Comparison of ENCODE assay signal across 11 cellular contexts in genomic region chr6:158629376-158630221, GRCh38. TPM values are rescaled to one million over a fixed set of nuclear protein-coding genes. Genes with fewer than 3 reads are reported as not detected.
DNase-seq lines count a peak whose midpoint lies in the region; ATAC-seq and TF ChIP-seq lines count a peak whose summit lies in the region.
"Had no signal": no experiment of that assay in that cellular context is flagged by ENCODE, and none has a peak within 500 bp of the region (broad histone marks: within the 10 kb centered on the region; RNA-seq: fewer than 3 reads in every experiment).

No MANE protein-coding gene starts in this region.

- peaks cover 0 to 57% (median 0%) of the 10 kb centered on the region in 3 donors for H3K36me3 ChIP-seq in Peyer's patch
- H3K36me3 ChIP-seq in body of pancreas (replicated peaks in 1 of 2; ENCODE audit: insufficient read depth in 1 of 2, low read depth in 2 of 2), result peaks cover 0 to 12% of the 10 kb centered on the region in 2 donors

- TF ChIP-seq CTCF in GM12864 (IDR thresholded peaks at IDR 0.05; ENCODE audit: low read depth, low read length, missing control alignments), result peak; percentile 21
- TF ChIP-seq CTCF in Peyer's patch (IDR thresholded peaks at IDR 0.05), result peak in 5 of 6 experiments; percentile 17 to 53 (median 43)
- TF ChIP-seq CTCF in body of pancreas (IDR thresholded peaks at IDR 0.05), result peak in 4 of 7 experiments; percentile 29 to 40 (median 34)

- DNase-seq in GM12864 (ENCODE audit: low read depth) (no peak), Peyer's patch (peak in 2 of 3 donors; percentile 64 to 72), body of pancreas (peak; percentile 58 to 65 (median 64)), myocyte (ENCODE audit: low read depth) (peak; percentile 38)
- DNase-seq: cerebellar nuclear complex had no signal

- H3K4me3 ChIP-seq in GM12864 (ENCODE audit: low read depth, low read length) (no peak overlapping the region), Peyer's patch (no peak overlapping the region), body of pancreas (no peak overlapping the region)
- H3K4me3 ChIP-seq: SK-N-MC had no signal

- H3K27me3 ChIP-seq in Peyer's patch (no peaks in the 10 kb centered on the region), body of pancreas (no peaks in the 10 kb centered on the region)

- ATAC-seq in body of pancreas (peak; percentile 60), GM19455 (IDR thresholded peaks at IDR 0.05; ENCODE audit: unreplicated experiment) (no peak), HG03378 (IDR thresholded peaks at IDR 0.05; ENCODE audit: unreplicated experiment) (no peak), HG03159 (IDR thresholded peaks at IDR 0.05; ENCODE audit: unreplicated experiment) (no peak), HG03135 (IDR thresholded peaks at IDR 0.05; ENCODE audit: unreplicated experiment) (no peak)

- peak overlapping the region in 2 of 4 donors; percentile 20 to 80 for H3K27ac ChIP-seq in Peyer's patch
- peak overlapping the region in 1 of 4 donors; percentile 1 for H3K27ac ChIP-seq in body of pancreas
- H3K27ac ChIP-seq: HL-60, SK-N-MC had no signal

- H3K9me3 ChIP-seq in Peyer's patch (no peaks in the 10 kb centered on the region), body of pancreas (no peaks in the 10 kb centered on the region)

- TF ChIP-seq POLR2A in Peyer's patch (IDR thresholded peaks at IDR 0.05), result no peak
- no peak for TF ChIP-seq POLR2A in body of pancreas (IDR thresholded peaks at IDR 0.05)

- H3K4me1 ChIP-seq in Peyer's patch (peaks cover 0 to 25% (median 0%) of the 10 kb centered on the region in 4 donors), body of pancreas (peaks cover 19% of the 10 kb centered on the region)

- 55 to 63% methylated on average over 20 of the region's 20 CpGs for WGBS in body of pancreas, 2 donors

- intact Hi-C loops in body of pancreas (cut with DNase I), result no loop called here

RNA-seq across cellular contexts. Expression of gene DYNLT1, which starts 14.9 kb away (rescaled TPM):
- 100 to 1,000 TPM in 3 of 4 donors, 10 to 100 TPM in 1; 93.8 to 190 (median 146) TPM for total RNA-seq in Peyer's patch
- 10 to 100 TPM; 36.1 to 39.2 TPM for total RNA-seq in body of pancreas
- 57.3 and 84.8 TPM in 2 replicates for total RNA-seq in myocyte
- 238 TPM for polyA plus RNA-seq in myocyte (2012)

RNA-seq across cellular contexts. Expression of gene SYTL3, which starts 20.3 kb away (rescaled TPM):
- 10 to 100 TPM in 3 of 4 donors, 1 to 10 TPM in 1; 4.8 to 23.1 (median 11.3) TPM for total RNA-seq in Peyer's patch
- total RNA-seq in body of pancreas, result 1 to 10 TPM; 1.3 to 1.8 TPM
- total RNA-seq in myocyte, result 6.9 and 7.1 TPM in 2 replicates
- polyA plus RNA-seq in myocyte (2012), result 2.0 TPM
